In genomic region chr17:82021728-82022309, GRCh38 we compare ENCODE assay signal across 8 cellular contexts. TPM values are rescaled to one million over a fixed set of nuclear protein-coding genes. Genes with fewer than 3 reads are reported as not detected.
DNase-seq lines count a peak whose midpoint lies in the region; ATAC-seq and TF ChIP-seq lines count a peak whose summit lies in the region.

No MANE protein-coding gene starts in this region.

- no peak for ATAC-seq in activated CD8-positive, alpha-beta T cell treated with anti-CD3 and anti-CD28 coated beads for 36 hours
- ATAC-seq in GM18502 (IDR thresholded peaks at IDR 0.05; ENCODE audit: poor library complexity, unreplicated experiment): no peak
- ATAC-seq in GM21390 (IDR thresholded peaks at IDR 0.05; ENCODE audit: unreplicated experiment): no peak

- peak overlapping the region; percentile 81 for H3K4me3 Mint-ChIP-seq in activated naive CD4-positive, alpha-beta T cell treated with anti-CD3 and anti-CD28 coated beads, Interleukin-2, amount 10 ng/mL, durations not matched to agents 7 days and 5 days
- H3K4me3 Mint-ChIP-seq in activated CD8-positive, alpha-beta T cell treated with anti-CD3 and anti-CD28 coated beads for 36 hours: peak overlapping the region; percentile 89

- H3K4me1 Mint-ChIP-seq in activated naive CD4-positive, alpha-beta T cell treated with anti-CD3 and anti-CD28 coated beads, Interleukin-2, amount 10 ng/mL, durations not matched to agents 7 days and 5 days: peaks cover 41% of the 10 kb centered on the region
- H3K4me1 Mint-ChIP-seq in activated CD8-positive, alpha-beta T cell treated with anti-CD3 and anti-CD28 coated beads for 36 hours (ENCODE audit: low read depth): peaks cover 12% of the 10 kb centered on the region

- peaks cover 14% of the 10 kb centered on the region for H3K4me1 ChIP-seq in thymus (ENCODE audit: control insufficient read depth, insufficient read depth, low read length)

- H3K36me3 ChIP-seq in kidney epithelial cell (ENCODE audit: control insufficient read depth, insufficient read depth, low read length) (peaks cover 4% of the 10 kb centered on the region), thymus (ENCODE audit: control insufficient read depth, insufficient read depth) (peaks cover 20% of the 10 kb centered on the region)

- no peaks in the 10 kb centered on the region for H3K27me3 Mint-ChIP-seq in activated naive CD4-positive, alpha-beta T cell treated with anti-CD3 and anti-CD28 coated beads, Interleukin-2, amount 10 ng/mL, durations not matched to agents 7 days and 5 days
- no peaks in the 10 kb centered on the region for H3K27me3 Mint-ChIP-seq in activated CD8-positive, alpha-beta T cell treated with anti-CD3 and anti-CD28 coated beads for 36 hours

- POLR2A ChIA-PET in activated CD8-positive, alpha-beta T cell treated with anti-CD3 and anti-CD28 coated beads for 36 hours (lab: Charles Lee): interaction anchor here (0.6 to 2.2 kb wide), 7 partner anchors 9 to 428 kb away, joined by 3 to 9 read pairs (median 3); partner anchors contain the start of gene ASPSCR1

- peak; percentile 42 for DNase-seq in activated naive CD4-positive, alpha-beta T cell treated with anti-CD3 and anti-CD28 coated beads, Interleukin-2, amount 10 ng/mL, durations not matched to agents 7 days and 5 days
- DNase-seq in activated naive CD4-positive, alpha-beta T cell (lab: John Stamatoyannopoulos, UW): no peak
- DNase-seq in activated CD8-positive, alpha-beta T cell treated with anti-CD3 and anti-CD28 coated beads for 36 hours: peak; percentile 39
- DNase-seq in kidney epithelial cell (ENCODE audit: low read depth) (no peak), cerebellar cortex (ENCODE audit: low spot score) (no peak)

- peak overlapping the region; percentile 73 for H3K4me3 ChIP-seq in kidney epithelial cell (ENCODE audit: low read depth, low read length)
- peak overlapping the region; percentile 70 for H3K4me3 ChIP-seq in thymus (ENCODE audit: low read length)

- no peaks in the 10 kb centered on the region for H3K9me3 ChIP-seq in thymus (ENCODE audit: control insufficient read depth)

- H3K27me3 ChIP-seq in kidney epithelial cell (ENCODE audit: control insufficient read depth, insufficient read depth, low read length) (no peaks in the 10 kb centered on the region), thymus (ENCODE audit: control insufficient read depth, insufficient read depth) (no peaks in the 10 kb centered on the region)

- no peak overlapping the region for H3K27ac ChIP-seq in thymus (ENCODE audit: low read depth)

- CTCF ChIA-PET in activated naive CD4-positive, alpha-beta T cell treated with anti-CD3 and anti-CD28 coated beads, Interleukin-2, amount 10 ng/mL, durations not matched to agents 7 days and 5 days (lab: Charles Lee): interaction anchor here (0.6 to 6.0 kb wide), 13 partner anchors 8 to 287 kb away, joined by 3 to 103 read pairs (median 4); partner anchors contain the start of gene NOTUM
- CTCF ChIA-PET in activated CD8-positive, alpha-beta T cell treated with anti-CD3 and anti-CD28 coated beads for 36 hours (lab: Charles Lee): interaction anchor here (0.7 to 6.5 kb wide), 21 partner anchors 9 to 338 kb away, joined by 3 to 121 read pairs (median 4); partner anchors contain the start of genes ARL16, DCXR, HGS and MAFG

- intact Hi-C loops in activated CD8-positive, alpha-beta T cell treated with anti-CD3 and anti-CD28 coated beads for 36 hours (cut with micrococcal nuclease): loop anchor here (5.0 to 10.0 kb wide), 2 partner anchors 65 to 133 kb away; no protein-coding TSS in a partner anchor

- no peaks in the 10 kb centered on the region for H3K9me3 Mint-ChIP-seq in activated naive CD4-positive, alpha-beta T cell treated with anti-CD3 and anti-CD28 coated beads, Interleukin-2, amount 10 ng/mL, durations not matched to agents 7 days and 5 days
- no peaks in the 10 kb centered on the region for H3K9me3 Mint-ChIP-seq in activated CD8-positive, alpha-beta T cell treated with anti-CD3 and anti-CD28 coated beads for 36 hours

- peak overlapping the region; percentile 81 for H3K27ac Mint-ChIP-seq in activated naive CD4-positive, alpha-beta T cell treated with anti-CD3 and anti-CD28 coated beads, Interleukin-2, amount 10 ng/mL, durations not matched to agents 7 days and 5 days
- peak overlapping the region; percentile 34 for H3K27ac Mint-ChIP-seq in activated CD8-positive, alpha-beta T cell treated with anti-CD3 and anti-CD28 coated beads for 36 hours

- H3K36me3 Mint-ChIP-seq in activated naive CD4-positive, alpha-beta T cell treated with anti-CD3 and anti-CD28 coated beads, Interleukin-2, amount 10 ng/mL, durations not matched to agents 7 days and 5 days: peaks cover 10% of the 10 kb centered on the region
- H3K36me3 Mint-ChIP-seq in activated CD8-positive, alpha-beta T cell treated with anti-CD3 and anti-CD28 coated beads for 36 hours (ENCODE audit: low read depth): peaks cover 5% of the 10 kb centered on the region

- no peak for TF ChIP-seq CTCF in activated CD8-positive, alpha-beta T cell treated with anti-CD3 and anti-CD28 coated beads for 36 hours (IDR thresholded peaks at IDR 0.05)
- no peak for TF ChIP-seq CTCF in kidney epithelial cell (IDR thresholded peaks at IDR 0.05; ENCODE audit: insufficient read depth, low read length, poor library complexity, severe bottlenecking)

- 26% methylated on average over 15 of the region's 15 CpGs for WGBS in thymus

RNA-seq across cellular contexts. Expression of gene CENPX, which starts 0.9 kb away (rescaled TPM):
- 10 to 100 TPM; 88.7 to 98.1 TPM for total RNA-seq in activated CD8-positive, alpha-beta T cell treated with anti-CD3 and anti-CD28 coated beads for 36 hours
- 61.3 and 62.3 TPM in 2 replicates for total RNA-seq in kidney epithelial cell
- 79.7 TPM for polyA plus RNA-seq in thymus

RNA-seq across cellular contexts. Expression of gene LRRC45, which starts 1.3 kb away (rescaled TPM):
- 10 to 100 TPM; 12.9 TPM for total RNA-seq in activated CD8-positive, alpha-beta T cell treated with anti-CD3 and anti-CD28 coated beads for 36 hours
- total RNA-seq in kidney epithelial cell: 16.1 and 22.2 TPM in 2 replicates
- polyA plus RNA-seq in thymus: 20.7 TPM

RNA-seq across cellular contexts. Expression of gene RAC3, which starts 9.7 kb away (rescaled TPM):
- 1 to 10 TPM; 5.5 to 5.8 TPM for total RNA-seq in activated CD8-positive, alpha-beta T cell treated with anti-CD3 and anti-CD28 coated beads for 36 hours
- total RNA-seq in kidney epithelial cell: 57.4 and 64.1 TPM in 2 replicates
- polyA plus RNA-seq in thymus: 6.9 TPM

RNA-seq across cellular contexts. Expression of gene DCXR, which starts 15.7 kb away (rescaled TPM):
- 100 to 1,000 TPM in 1 of 2 experiments, 10 to 100 TPM in 1; 99.2 to 101 TPM for total RNA-seq in activated CD8-positive, alpha-beta T cell treated with anti-CD3 and anti-CD28 coated beads for 36 hours
- total RNA-seq in kidney epithelial cell: 70.8 and 73.6 TPM in 2 replicates
- polyA plus RNA-seq in thymus: 101 TPM

RNA-seq across cellular contexts. Expression of gene RFNG, which starts 29.8 kb away (rescaled TPM):
- 10 to 100 TPM; 14.2 to 15.3 TPM for total RNA-seq in activated CD8-positive, alpha-beta T cell treated with anti-CD3 and anti-CD28 coated beads for 36 hours
- 72.3 and 112 TPM in 2 replicates for total RNA-seq in kidney epithelial cell
- polyA plus RNA-seq in thymus: 45.4 TPM

Comparison
In these comparisons a context has a peak if more than half of its experiments do, and no peak if none do; other contexts are left out.
1. DNase-seq: peak in activated naive CD4-positive, alpha-beta T cell treated with anti-CD3 and anti-CD28 coated beads, Interleukin-2, amount 10 ng/mL, durations not matched to agents 7 days and 5 days (single experiment) and activated CD8-positive, alpha-beta T cell treated with anti-CD3 and anti-CD28 coated beads for 36 hours (single experiment); none in activated naive CD4-positive, alpha-beta T cell (0 of 4), kidney epithelial cell (single experiment) and cerebellar cortex (single experiment).